1 cellular context compared by ENCODE assay signal in the genomic region with DNA sequence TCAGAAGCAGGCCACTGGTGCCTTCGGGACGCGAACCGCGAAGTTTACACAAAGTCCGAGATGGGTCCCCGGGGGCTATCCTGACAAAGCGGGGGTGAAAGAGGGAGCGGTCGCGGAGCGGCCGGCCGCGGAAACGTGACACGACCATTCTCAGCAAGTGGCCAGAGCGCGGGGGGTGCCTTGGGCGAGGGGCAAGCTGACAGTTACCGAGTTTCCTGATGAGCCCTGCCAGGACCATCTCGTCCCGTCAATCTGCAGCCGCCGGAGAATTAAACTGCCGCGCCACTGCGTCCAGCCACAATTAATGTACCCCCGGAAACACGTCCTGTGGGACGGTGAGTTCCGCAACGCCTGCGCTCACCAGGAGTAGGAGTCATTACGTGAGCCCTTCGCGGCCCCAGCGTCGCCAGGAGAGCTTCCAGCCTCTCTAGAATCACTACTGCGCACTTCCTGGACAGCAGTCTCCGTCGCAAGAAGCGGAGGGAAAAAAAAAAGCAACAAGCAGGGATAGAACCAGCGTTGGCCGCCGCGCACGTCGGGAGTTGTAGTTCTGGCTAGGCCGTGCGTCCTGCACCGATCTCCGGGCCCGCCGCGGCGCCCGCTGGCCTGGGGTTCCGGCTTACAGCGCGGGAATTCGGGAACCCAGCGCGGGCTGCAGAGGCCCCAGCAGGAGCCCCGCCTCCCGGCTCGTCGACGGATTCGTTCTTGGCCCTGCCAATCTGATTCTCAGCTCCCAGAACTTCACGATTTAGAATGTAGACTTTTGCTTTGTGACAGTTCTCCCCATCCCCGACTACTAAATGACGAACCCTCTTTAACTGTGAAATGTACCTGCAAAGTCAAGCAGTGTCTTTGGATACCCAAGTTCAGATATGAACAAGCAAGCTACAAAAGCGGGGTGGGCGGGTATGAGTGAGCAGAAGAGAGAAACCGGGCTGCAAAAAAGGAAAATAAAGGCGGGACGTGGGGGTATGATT.
TF ChIP-seq lines count a peak whose summit lies in the region.

A gene with protein sequence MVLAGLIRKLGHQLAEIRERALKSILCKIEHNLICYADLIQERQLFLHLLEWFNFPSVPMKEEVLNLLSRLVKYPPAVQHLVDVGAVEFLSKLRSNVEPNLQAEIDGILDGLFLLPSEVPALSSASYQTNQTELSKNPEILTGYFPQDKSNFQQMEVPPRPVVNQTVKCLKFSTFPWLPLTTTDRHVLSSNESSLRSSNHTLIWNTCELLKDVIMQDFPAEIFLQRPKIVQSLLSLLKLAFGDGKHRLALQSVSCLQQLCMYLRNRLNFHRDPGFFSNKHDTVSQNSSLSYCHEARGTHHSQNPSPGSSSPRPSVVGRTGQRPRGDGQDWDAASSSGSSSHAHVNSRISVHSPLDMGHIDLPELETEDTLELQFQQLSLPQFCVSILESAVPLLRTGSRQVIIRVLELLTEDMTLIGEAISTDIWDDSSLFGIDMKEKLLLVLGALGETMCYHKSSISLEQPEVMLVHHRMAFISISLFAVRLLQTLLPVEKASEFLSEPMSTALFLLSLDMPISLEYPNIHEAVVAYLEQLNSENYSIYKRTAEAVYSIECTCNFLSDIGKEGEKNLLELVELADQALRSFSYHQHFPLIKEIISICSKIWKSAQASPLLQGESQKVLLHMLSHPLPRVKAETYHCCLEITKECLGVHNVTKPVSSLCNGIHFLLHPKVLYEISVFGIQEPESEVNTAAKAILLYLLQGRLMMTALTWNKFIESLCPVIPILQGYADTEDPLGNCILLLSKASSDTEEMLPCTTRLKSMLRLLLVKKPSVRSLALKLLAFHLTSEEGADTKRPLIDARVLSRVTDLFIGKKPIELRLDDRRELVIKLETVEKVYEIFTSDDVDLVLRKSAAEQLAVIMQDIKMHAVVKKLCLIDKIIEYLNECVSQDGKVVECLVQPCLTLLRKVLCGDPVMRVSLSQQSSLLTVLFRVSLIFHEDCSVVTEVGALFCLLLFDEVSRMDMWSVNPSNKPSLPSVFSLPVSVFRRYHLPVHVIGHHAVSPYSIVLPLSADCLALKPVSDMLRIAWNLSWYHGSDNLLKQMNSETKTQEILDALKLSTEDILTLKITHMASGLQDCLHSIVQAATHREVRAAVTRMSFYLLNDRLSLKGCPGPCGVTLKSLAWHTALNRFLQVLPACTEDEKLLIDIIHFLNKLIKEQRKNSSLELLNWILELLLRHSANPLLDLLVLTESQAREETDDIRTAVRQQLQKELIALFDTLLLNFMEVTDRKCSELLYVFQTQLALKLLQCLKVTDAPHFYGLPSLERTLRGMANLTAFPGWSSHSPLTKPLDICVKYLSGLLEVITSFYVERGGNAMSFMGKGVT (N-terminal part only) (minus strand): TSS at position 267 of the 977 bp plus-strand sequence. CDS start 29 bp downstream, at position 238.

TF ChIP-seq in K562, 482 proteins besides CTCF, POLR2A, EP300 and RAD21 (continued from another document and continues in another):
- TF ChIP-seq, protein P1, sequence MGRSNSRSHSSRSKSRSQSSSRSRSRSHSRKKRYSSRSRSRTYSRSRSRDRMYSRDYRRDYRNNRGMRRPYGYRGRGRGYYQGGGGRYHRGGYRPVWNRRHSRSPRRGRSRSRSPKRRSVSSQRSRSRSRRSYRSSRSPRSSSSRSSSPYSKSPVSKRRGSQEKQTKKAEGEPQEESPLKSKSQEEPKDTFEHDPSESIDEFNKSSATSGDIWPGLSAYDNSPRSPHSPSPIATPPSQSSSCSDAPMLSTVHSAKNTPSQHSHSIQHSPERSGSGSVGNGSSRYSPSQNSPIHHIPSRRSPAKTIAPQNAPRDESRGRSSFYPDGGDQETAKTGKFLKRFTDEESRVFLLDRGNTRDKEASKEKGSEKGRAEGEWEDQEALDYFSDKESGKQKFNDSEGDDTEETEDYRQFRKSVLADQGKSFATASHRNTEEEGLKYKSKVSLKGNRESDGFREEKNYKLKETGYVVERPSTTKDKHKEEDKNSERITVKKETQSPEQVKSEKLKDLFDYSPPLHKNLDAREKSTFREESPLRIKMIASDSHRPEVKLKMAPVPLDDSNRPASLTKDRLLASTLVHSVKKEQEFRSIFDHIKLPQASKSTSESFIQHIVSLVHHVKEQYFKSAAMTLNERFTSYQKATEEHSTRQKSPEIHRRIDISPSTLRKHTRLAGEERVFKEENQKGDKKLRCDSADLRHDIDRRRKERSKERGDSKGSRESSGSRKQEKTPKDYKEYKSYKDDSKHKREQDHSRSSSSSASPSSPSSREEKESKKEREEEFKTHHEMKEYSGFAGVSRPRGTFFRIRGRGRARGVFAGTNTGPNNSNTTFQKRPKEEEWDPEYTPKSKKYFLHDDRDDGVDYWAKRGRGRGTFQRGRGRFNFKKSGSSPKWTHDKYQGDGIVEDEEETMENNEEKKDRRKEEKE (IDR thresholded peaks at IDR 0.05; ENCODE audit: borderline replicate concordance in 1 of 2, control insufficient read depth in 1 of 2, low read depth in 2 of 2, low read length in 1 of 2): peak in 1 of 2 experiments; percentile 84; a peak in 1 of 4 replicates
- TF ChIP-seq SIN3B (IDR thresholded peaks at IDR 0.05; ENCODE audit: low read depth) (peak; percentile 93), HSF4 (CRISPR knock-in tag; IDR thresholded peaks at IDR 0.05; ENCODE audit: borderline replicate concordance) (no peak), ELF1 (tag; IDR thresholded peaks at IDR 0.05) (peak; percentile 73; the same call in 1 of the 2 replicates), ZFX (CRISPR knock-in tag; IDR thresholded peaks at IDR 0.05) (peak; percentile 90), ZNF79 (CRISPR knock-in tag; IDR thresholded peaks at IDR 0.05; ENCODE audit: low read depth) (no peak), ATF1 (CRISPR knock-in tag; IDR thresholded peaks at IDR 0.05) (no peak), ATF1 (tag; IDR thresholded peaks at IDR 0.05) (peak; percentile 91), POLR2AphosphoS5 (IDR thresholded peaks at IDR 0.05; ENCODE audit: control insufficient read depth, insufficient read depth, low read depth, low read length) (0 out of 2 replicates have a peak, but pooled peaks have one; percentile 39), SLC30A9 (CRISPR knock-in tag; IDR thresholded peaks at IDR 0.05) (no peak), NR2C2 (CRISPR knock-in tag; IDR thresholded peaks at IDR 0.05) (peak; percentile 18; the same call in 1 of the 2 replicates), NR2C2 (tag; IDR thresholded peaks at IDR 0.05) (peak; percentile 71), HDAC3 (IDR thresholded peaks at IDR 0.05; ENCODE audit: borderline replicate concordance, partially characterized antibody) (peak; percentile 21), NCOA1 (IDR thresholded peaks at IDR 0.05; ENCODE audit: low read depth) (peak; percentile 99), RUNX1 (IDR thresholded peaks at IDR 0.05; ENCODE audit: low read depth) (no peak), RB1 (IDR thresholded peaks at IDR 0.05; ENCODE audit: low read depth) (peak; percentile 95), FOSL1 (tag; conservative IDR thresholded peaks at IDR 0.05) (peak; percentile 31; the same call in 1 of the 2 replicates), MYC (IDR thresholded peaks at IDR 0.05; ENCODE audit: low read depth, low read length) (no peak), MYC (CRISPR knock-in tag; IDR thresholded peaks at IDR 0.05; ENCODE audit: borderline replicate concordance, low read depth) (peak; percentile 38; the same call in 1 of the 2 replicates), NBN (IDR thresholded peaks at IDR 0.05; ENCODE audit: low read depth) (no peak), ZBED1 (IDR thresholded peaks at IDR 0.05) (no peak), NRF1 (conservative IDR thresholded peaks at IDR 0.05 in 1 of 2, IDR thresholded peaks at IDR 0.05 in 1 of 2) (peak in 1 of 2 experiments; percentile 54; a peak in 1 of 4 replicates), NUFIP1 (IDR thresholded peaks at IDR 0.05; ENCODE audit: partially characterized antibody) (no peak), CBFB (CRISPR knock-in tag; IDR thresholded peaks at IDR 0.05) (0 out of 2 replicates have a peak, but pooled peaks have one; percentile 52), TEAD1 (CRISPR knock-in tag; IDR thresholded peaks at IDR 0.05) (peak; percentile 69 to 86), NR4A1 (CRISPR knock-in tag; IDR thresholded peaks at IDR 0.05) (no peak), NR4A1 (tag; IDR thresholded peaks at IDR 0.05) (0 out of 2 replicates have a peak, but pooled peaks have one; percentile 70), CC2D1A (IDR thresholded peaks at IDR 0.05) (0 out of 2 replicates have a peak, but pooled peaks have one; percentile 38), HNRNPH1 (optimal IDR thresholded peaks at IDR 0.05; ENCODE audit: low read depth, low read length) (no peak), L3MBTL2 (IDR thresholded peaks at IDR 0.05) (peak; percentile 75), NR2C1 (IDR thresholded peaks at IDR 0.05) (0 out of 2 replicates have a peak, but pooled peaks have one; percentile 20), NR2C1 (tag; IDR thresholded peaks at IDR 0.05) (peak; percentile 23; the same call in 1 of the 2 replicates), CBX5 (IDR thresholded peaks at IDR 0.05; ENCODE audit: borderline replicate concordance, low read depth) (0 out of 2 replicates have a peak, but pooled peaks have one; percentile 34), NFRKB (IDR thresholded peaks at IDR 0.05; ENCODE audit: low read depth) (0 out of 2 replicates have a peak, but pooled peaks have one; percentile 49), C11orf30 (IDR thresholded peaks at IDR 0.05; ENCODE audit: low read depth) (peak; percentile 98), PTRF (tag; IDR thresholded peaks at IDR 0.05) (no peak), POLR3G (IDR thresholded peaks at IDR 0.05; ENCODE audit: extremely low read depth, insufficient read length, insufficient replicate concordance) (no peak), STAT5A (IDR thresholded peaks at IDR 0.05; ENCODE audit: borderline replicate concordance, low read length) (peak; percentile 22; the same call in 1 of the 2 replicates), SRF (CRISPR knock-in tag; IDR thresholded peaks at IDR 0.05) (peak in 1 of 2 experiments; percentile 42; a peak in 1 of 4 replicates)
- TF ChIP-seq, protein P2, sequence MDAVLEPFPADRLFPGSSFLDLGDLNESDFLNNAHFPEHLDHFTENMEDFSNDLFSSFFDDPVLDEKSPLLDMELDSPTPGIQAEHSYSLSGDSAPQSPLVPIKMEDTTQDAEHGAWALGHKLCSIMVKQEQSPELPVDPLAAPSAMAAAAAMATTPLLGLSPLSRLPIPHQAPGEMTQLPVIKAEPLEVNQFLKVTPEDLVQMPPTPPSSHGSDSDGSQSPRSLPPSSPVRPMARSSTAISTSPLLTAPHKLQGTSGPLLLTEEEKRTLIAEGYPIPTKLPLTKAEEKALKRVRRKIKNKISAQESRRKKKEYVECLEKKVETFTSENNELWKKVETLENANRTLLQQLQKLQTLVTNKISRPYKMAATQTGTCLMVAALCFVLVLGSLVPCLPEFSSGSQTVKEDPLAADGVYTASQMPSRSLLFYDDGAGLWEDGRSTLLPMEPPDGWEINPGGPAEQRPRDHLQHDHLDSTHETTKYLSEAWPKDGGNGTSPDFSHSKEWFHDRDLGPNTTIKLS (IDR thresholded peaks at IDR 0.05; ENCODE audit: borderline replicate concordance, low read depth): peak; percentile 94
- TF ChIP-seq, protein P3, sequence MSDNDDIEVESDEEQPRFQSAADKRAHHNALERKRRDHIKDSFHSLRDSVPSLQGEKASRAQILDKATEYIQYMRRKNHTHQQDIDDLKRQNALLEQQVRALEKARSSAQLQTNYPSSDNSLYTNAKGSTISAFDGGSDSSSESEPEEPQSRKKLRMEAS (CRISPR knock-in tag; IDR thresholded peaks at IDR 0.05): peak; percentile 57
- TF ChIP-seq, protein P4, sequence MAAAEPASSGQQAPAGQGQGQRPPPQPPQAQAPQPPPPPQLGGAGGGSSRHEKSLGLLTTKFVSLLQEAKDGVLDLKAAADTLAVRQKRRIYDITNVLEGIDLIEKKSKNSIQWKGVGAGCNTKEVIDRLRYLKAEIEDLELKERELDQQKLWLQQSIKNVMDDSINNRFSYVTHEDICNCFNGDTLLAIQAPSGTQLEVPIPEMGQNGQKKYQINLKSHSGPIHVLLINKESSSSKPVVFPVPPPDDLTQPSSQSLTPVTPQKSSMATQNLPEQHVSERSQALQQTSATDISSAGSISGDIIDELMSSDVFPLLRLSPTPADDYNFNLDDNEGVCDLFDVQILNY (CRISPR knock-in tag; IDR thresholded peaks at IDR 0.05): 0 out of 2 replicates have a peak, but pooled peaks have one; percentile 17
- TF ChIP-seq, protein P5, sequence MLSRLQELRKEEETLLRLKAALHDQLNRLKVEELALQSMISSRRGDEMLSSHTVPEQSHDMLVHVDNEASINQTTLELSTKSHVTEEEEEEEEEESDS (CRISPR knock-in tag; IDR thresholded peaks at IDR 0.05): no peak
- TF ChIP-seq, protein P6, sequence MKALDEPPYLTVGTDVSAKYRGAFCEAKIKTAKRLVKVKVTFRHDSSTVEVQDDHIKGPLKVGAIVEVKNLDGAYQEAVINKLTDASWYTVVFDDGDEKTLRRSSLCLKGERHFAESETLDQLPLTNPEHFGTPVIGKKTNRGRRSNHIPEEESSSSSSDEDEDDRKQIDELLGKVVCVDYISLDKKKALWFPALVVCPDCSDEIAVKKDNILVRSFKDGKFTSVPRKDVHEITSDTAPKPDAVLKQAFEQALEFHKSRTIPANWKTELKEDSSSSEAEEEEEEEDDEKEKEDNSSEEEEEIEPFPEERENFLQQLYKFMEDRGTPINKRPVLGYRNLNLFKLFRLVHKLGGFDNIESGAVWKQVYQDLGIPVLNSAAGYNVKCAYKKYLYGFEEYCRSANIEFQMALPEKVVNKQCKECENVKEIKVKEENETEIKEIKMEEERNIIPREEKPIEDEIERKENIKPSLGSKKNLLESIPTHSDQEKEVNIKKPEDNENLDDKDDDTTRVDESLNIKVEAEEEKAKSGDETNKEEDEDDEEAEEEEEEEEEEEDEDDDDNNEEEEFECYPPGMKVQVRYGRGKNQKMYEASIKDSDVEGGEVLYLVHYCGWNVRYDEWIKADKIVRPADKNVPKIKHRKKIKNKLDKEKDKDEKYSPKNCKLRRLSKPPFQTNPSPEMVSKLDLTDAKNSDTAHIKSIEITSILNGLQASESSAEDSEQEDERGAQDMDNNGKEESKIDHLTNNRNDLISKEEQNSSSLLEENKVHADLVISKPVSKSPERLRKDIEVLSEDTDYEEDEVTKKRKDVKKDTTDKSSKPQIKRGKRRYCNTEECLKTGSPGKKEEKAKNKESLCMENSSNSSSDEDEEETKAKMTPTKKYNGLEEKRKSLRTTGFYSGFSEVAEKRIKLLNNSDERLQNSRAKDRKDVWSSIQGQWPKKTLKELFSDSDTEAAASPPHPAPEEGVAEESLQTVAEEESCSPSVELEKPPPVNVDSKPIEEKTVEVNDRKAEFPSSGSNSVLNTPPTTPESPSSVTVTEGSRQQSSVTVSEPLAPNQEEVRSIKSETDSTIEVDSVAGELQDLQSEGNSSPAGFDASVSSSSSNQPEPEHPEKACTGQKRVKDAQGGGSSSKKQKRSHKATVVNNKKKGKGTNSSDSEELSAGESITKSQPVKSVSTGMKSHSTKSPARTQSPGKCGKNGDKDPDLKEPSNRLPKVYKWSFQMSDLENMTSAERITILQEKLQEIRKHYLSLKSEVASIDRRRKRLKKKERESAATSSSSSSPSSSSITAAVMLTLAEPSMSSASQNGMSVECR (CRISPR knock-in tag; IDR thresholded peaks at IDR 0.05): peak; percentile 72; the same call in 1 of the 2 replicates
- TF ChIP-seq, protein P7, sequence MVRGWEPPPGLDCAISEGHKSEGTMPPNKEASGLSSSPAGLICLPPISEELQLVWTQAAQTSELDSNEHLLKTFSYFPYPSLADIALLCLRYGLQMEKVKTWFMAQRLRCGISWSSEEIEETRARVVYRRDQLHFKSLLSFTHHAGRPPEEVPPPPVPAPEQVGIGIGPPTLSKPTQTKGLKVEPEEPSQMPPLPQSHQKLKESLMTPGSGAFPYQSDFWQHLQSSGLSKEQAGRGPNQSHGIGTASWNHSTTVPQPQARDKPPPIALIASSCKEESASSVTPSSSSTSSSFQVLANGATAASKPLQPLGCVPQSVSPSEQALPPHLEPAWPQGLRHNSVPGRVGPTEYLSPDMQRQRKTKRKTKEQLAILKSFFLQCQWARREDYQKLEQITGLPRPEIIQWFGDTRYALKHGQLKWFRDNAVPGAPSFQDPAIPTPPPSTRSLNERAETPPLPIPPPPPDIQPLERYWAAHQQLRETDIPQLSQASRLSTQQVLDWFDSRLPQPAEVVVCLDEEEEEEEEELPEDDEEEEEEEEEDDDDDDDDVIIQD (CRISPR knock-in tag; IDR thresholded peaks at IDR 0.05): no peak
